7 cellular contexts compared by ENCODE assay signal in genomic region chr7:22499888-22500689, GRCh38. TPM values are rescaled to one million over a fixed set of nuclear protein-coding genes. Genes with fewer than 3 reads are reported as not detected.
DNase-seq lines count a peak whose midpoint lies in the region; ATAC-seq lines count a peak whose summit lies in the region.
"Not testable (repeated sequence)": the region's sequence is repeated elsewhere in the genome, so short reads cannot be mapped to it uniquely, and the experiment has no call there.

Gene STEAP1B, minus strand, starts transcription at chr7:22500188. Its CDS starts 5,333 bp downstream, at chr7:22494855.

- POLR2A ChIA-PET in activated CD4-positive, alpha-beta T cell treated with anti-CD3 and anti-CD28 coated beads for 36 hours (lab: Charles Lee) = interaction anchor here (0.6 kb wide), 1 partner anchor 868 kb away, joined by 3 read pairs; no protein-coding TSS in a partner anchor

- H3K27ac ChIP-seq in skin epidermis = peak within 1 kb of the TSS in 2 of 21 experiments; percentile 49 to 57

- peaks cover 22% of the 10 kb centered on the region for H3K27me3 Mint-ChIP-seq in activated CD4-positive, alpha-beta T cell treated with anti-CD3 and anti-CD28 coated beads for 36 hours
- H3K27me3 Mint-ChIP-seq in immature natural killer cell (ENCODE audit: low read depth in 3 of 3) = peaks cover 6 to 12% (median 9%) of the 10 kb centered on the region in 3 donors

- not testable (repeated sequence) for H3K27ac Mint-ChIP-seq in activated CD4-positive, alpha-beta T cell treated with anti-CD3 and anti-CD28 coated beads for 36 hours; immature natural killer cell

- peak within 1 kb of the TSS; percentile 8 for H3K4me3 Mint-ChIP-seq in activated CD4-positive, alpha-beta T cell treated with anti-CD3 and anti-CD28 coated beads for 36 hours
- peak within 1 kb of the TSS; percentile 36 to 70 (median 58) for H3K4me3 Mint-ChIP-seq in immature natural killer cell

- not testable (repeated sequence) for H3K4me1 Mint-ChIP-seq in activated CD4-positive, alpha-beta T cell treated with anti-CD3 and anti-CD28 coated beads for 36 hours; immature natural killer cell

- intact Hi-C loops in activated CD4-positive, alpha-beta T cell treated with anti-CD3 and anti-CD28 coated beads for 36 hours (cut with DNase I, micrococcal nuclease) = loop anchor here (1.0 to 5.0 kb wide), 3 partner anchors 143 to 397 kb away; partner anchors contain the start of gene RAPGEF5 (in 1 of the 2)

- ATAC-seq in GM18520 (IDR thresholded peaks at IDR 0.05; ENCODE audit: unreplicated experiment) (peak; percentile 91), HG02981 (IDR thresholded peaks at IDR 0.05; ENCODE audit: unreplicated experiment) (peak; percentile 95)
- ATAC-seq in activated CD4-positive, alpha-beta T cell treated with anti-CD3 and anti-CD28 coated beads for 36 hours = peak; percentile 99

- CTCF ChIA-PET in activated CD4-positive, alpha-beta T cell treated with anti-CD3 and anti-CD28 coated beads for 36 hours (lab: Charles Lee) = interaction anchor here (0.6 to 2.2 kb wide), 7 partner anchors 19 to 397 kb away, joined by 3 to 18 read pairs (median 4); no protein-coding TSS in a partner anchor

- not testable (repeated sequence) for H3K36me3 Mint-ChIP-seq in activated CD4-positive, alpha-beta T cell treated with anti-CD3 and anti-CD28 coated beads for 36 hours (ENCODE audit: low read depth); immature natural killer cell

- peak within 1 kb of the TSS in 6 of 7 experiments; percentile 5 to 26 (median 8) for H3K4me3 ChIP-seq in skin epidermis

- DNase-seq in NCI-H2107 (lab: John Stamatoyannopoulos, UW) (peak; percentile 88), immature natural killer cell (peak; percentile 62 to 74 (median 73))
- peak; percentile 93 for DNase-seq in activated CD4-positive, alpha-beta T cell treated with anti-CD3 and anti-CD28 coated beads for 36 hours
- peak; percentile 68 for DNase-seq in central memory CD4-positive, alpha-beta T cell

- H3K9me3 Mint-ChIP-seq in activated CD4-positive, alpha-beta T cell treated with anti-CD3 and anti-CD28 coated beads for 36 hours (ENCODE audit: low read depth); immature natural killer cell: not testable (repeated sequence)

RNA-seq across cellular contexts. Expression of gene STEAP1B, which starts in this region (rescaled TPM):
- total RNA-seq in activated CD4-positive, alpha-beta T cell treated with anti-CD3 and anti-CD28 coated beads for 36 hours = under 1 TPM in 1 of 2 experiments, not detected in 1; 0.23 TPM
- polyA plus RNA-seq in immature natural killer cell = not detected

Comparison
In these comparisons a context has a peak if more than half of its experiments do, and no peak if none do; other contexts are left out.
1. Peak in DNase-seq and ATAC-seq in activated CD4-positive, alpha-beta T cell treated with anti-CD3 and anti-CD28 coated beads for 36 hours; RNA of the gene not detected or under 1 TPM.
2. Peak in DNase-seq in immature natural killer cell; RNA of the gene not detected or under 1 TPM.